18 cellular contexts compared by ENCODE assay signal in the genomic region with DNA sequence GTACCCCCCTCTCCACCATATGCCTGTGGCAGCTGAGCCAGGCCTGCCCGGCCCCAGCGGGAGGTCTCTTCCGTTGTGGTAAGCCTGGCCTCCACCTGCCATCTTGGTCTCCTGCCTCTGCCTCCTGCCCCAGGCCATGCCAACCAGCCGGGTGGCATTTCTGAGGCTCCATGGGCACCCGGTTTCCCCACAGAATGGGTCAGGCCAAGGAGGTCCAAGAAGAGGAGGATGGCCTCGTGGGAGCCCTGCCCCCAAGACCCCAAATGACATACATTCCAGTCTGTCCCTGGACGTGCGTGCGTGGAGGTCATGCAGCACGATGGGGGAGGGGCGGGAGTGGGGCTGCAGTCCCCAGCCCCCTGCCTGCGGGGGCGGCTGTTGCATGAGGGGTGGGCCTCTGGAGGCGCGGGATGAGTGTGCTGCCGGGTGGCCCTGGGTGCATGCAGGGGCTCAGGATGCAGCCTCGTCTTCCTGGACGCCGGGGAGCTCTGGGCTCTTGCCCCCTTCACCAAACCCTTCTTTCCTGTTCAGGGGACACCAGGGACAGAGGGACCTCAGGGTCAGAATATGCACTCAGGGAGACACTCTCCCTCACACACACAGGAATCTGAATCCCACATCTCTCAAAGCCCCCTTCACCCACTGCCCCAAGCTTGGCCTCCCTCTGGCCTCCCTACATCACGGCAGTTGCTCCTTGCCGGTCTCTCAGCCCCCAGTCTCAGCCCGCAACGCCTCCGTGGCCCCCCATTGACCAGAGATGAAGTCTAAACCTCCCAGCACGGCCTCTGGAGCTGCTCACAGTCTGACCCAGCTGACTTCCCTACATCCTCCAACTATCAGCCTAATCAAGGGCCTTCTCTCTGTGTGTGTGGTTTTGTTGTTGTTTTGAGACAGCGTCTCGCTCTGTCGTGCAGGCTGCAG. TPM values are rescaled to one million over a fixed set of nuclear protein-coding genes. Genes with fewer than 3 reads are reported as not detected.
A peak's percentile ranks its signal among the peaks of the same experiment; 100 is the strongest.
DNase-seq lines count a peak whose midpoint lies in the region; ATAC-seq and TF ChIP-seq lines count a peak whose summit lies in the region.
"Had no signal": no experiment of that assay in that cellular context is flagged by ENCODE, and none has a peak within 500 bp of the region (broad histone marks: within the 10 kb centered on the region; RNA-seq: fewer than 3 reads in every experiment).

No MANE protein-coding gene starts in this region.

- in situ Hi-C loops in HAP-1 (cut with MboI; ENCODE audit: low sequenced_read_pairs) = no loop called here

- H3K4me2 ChIP-seq in neural progenitor cell = no peak overlapping the region

- H3F3A ChIP-seq in neural progenitor cell (ENCODE audit: low read depth) = no peaks in the 10 kb centered on the region

- H3K27me3 Mint-ChIP-seq in endodermal cell (ENCODE audit: insufficient read depth) = no peaks in the 10 kb centered on the region
- peaks cover 6% of the 10 kb centered on the region for H3K27me3 Mint-ChIP-seq in neural progenitor cell (ENCODE audit: insufficient read depth, low read depth)
- H3K27me3 Mint-ChIP-seq: B cell; CD4-positive, alpha-beta memory T cell had no signal

- no peak overlapping the region for H3K27ac Mint-ChIP-seq in endodermal cell
- H3K27ac Mint-ChIP-seq in neural progenitor cell = peak overlapping the region; percentile 99
- H3K27ac Mint-ChIP-seq: B cell; CD4-positive, alpha-beta memory T cell; HFFc6 had no signal

- CTCF ChIA-PET in HEK293 (lab: Yijun Ruan, JAX) (interaction anchor here (0.6 to 4.4 kb wide), 9 partner anchors 11 to 142 kb away, joined by 3 to 68 read pairs (median 9); a partner anchor contains a TSS), HEK293T (lab: Yijun Ruan, JAX) (no interaction called here)

- H3K4me1 ChIP-seq in heart right ventricle (peaks cover 0 to 8% (median 0%) of the 10 kb centered on the region in 9 donors), HEK293 (ENCODE audit: control insufficient read depth, insufficient read depth, low read length) (no peaks in the 10 kb centered on the region), endodermal cell (ENCODE audit: control insufficient read depth, insufficient read depth, low read length) (no peaks in the 10 kb centered on the region), neural progenitor cell (no peaks in the 10 kb centered on the region), HAP-1 (no peaks in the 10 kb centered on the region)

- intact Hi-C loops in left cardiac atrium (cut with DNase I) = loop anchor here (5.0 to 10.0 kb wide), 3 partner anchors 50 to 143 kb away; a partner anchor contains a TSS
- intact Hi-C loops in heart right ventricle (cut with DNase I) = loop anchor here in 7 of 10 donors (5.0 to 10.0 kb wide), 7 partner anchors 45 to 213 kb away; a partner anchor contains a TSS

- H3K4me3 Mint-ChIP-seq in endodermal cell = no peak overlapping the region
- peak overlapping the region; percentile 43 for H3K4me3 Mint-ChIP-seq in neural progenitor cell
- H3K4me3 Mint-ChIP-seq: B cell; CD4-positive, alpha-beta memory T cell; HFFc6 had no signal

- H3K27me3 ChIP-seq in heart right ventricle (no peaks in the 10 kb centered on the region), endodermal cell (ENCODE audit: control insufficient read depth, insufficient read depth, low read length, poor library complexity, severe bottlenecking) (no peaks in the 10 kb centered on the region), neural progenitor cell (no peaks in the 10 kb centered on the region), HAP-1 (ENCODE audit: low read depth) (no peaks in the 10 kb centered on the region)

- no peaks in the 10 kb centered on the region for H3K9me3 ChIP-seq in heart right ventricle
- no peaks in the 10 kb centered on the region for H3K9me3 ChIP-seq in HEK293 (ENCODE audit: control insufficient read depth, insufficient read depth, low read depth, low read length)
- H3K9me3 ChIP-seq in endodermal cell (ENCODE audit: control insufficient read depth, low read length) = no peaks in the 10 kb centered on the region
- H3K9me3 ChIP-seq in neural progenitor cell (ENCODE audit: low read depth) = no peaks in the 10 kb centered on the region
- no peaks in the 10 kb centered on the region for H3K9me3 ChIP-seq in HAP-1

- no peak overlapping the region for H2AFZ ChIP-seq in neural progenitor cell (replicated peaks)
- H2AFZ ChIP-seq: GM23248 had no signal

- H3K9me3 Mint-ChIP-seq in endodermal cell = no peaks in the 10 kb centered on the region
- H3K9me3 Mint-ChIP-seq in neural progenitor cell = no peaks in the 10 kb centered on the region
- H3K9me3 Mint-ChIP-seq: CD4-positive, alpha-beta memory T cell; HFFc6 had no signal

- no peak overlapping the region for H3K4me3 ChIP-seq in heart right ventricle
- no peak overlapping the region for H3K4me3 ChIP-seq in HEK293 (ENCODE audit: low read depth, low read length)
- no peak overlapping the region for H3K4me3 ChIP-seq in endodermal cell (ENCODE audit: low read length)
- H3K4me3 ChIP-seq in neural progenitor cell = no peak overlapping the region
- H3K4me3 ChIP-seq in HAP-1 = no peak overlapping the region
- H3K4me3 ChIP-seq: GM12878, GM23248 had no signal

- POLR2A ChIA-PET in HEK293 (lab: Yijun Ruan, JAX) (no interaction called here), HEK293T (lab: Yijun Ruan, JAX) (no interaction called here)

- H3K79me2 ChIP-seq in neural progenitor cell (ENCODE audit: low read depth) = no peaks in the 10 kb centered on the region

- H3K4me1 Mint-ChIP-seq in endodermal cell = no peaks in the 10 kb centered on the region
- H3K4me1 Mint-ChIP-seq in neural progenitor cell = peaks cover 12% of the 10 kb centered on the region
- H3K4me1 Mint-ChIP-seq: B cell; CD4-positive, alpha-beta memory T cell had no signal

- peaks cover 0 to 33% (median 0%) of the 10 kb centered on the region in 9 donors for H3K36me3 ChIP-seq in heart right ventricle
- peaks cover 0 to 54% of the 10 kb centered on the region in 2 experiments; a peak in 2 of 3 replicates for H3K36me3 ChIP-seq in HEK293 (ENCODE audit: control insufficient read depth in 2 of 2, insufficient read depth in 1 of 2, low read length in 2 of 2)
- no peaks in the 10 kb centered on the region for H3K36me3 ChIP-seq in endodermal cell (ENCODE audit: control insufficient read depth, insufficient read depth, low read length)
- no peaks in the 10 kb centered on the region for H3K36me3 ChIP-seq in neural progenitor cell
- H3K36me3 ChIP-seq in HAP-1 (replicated peaks) = no peaks in the 10 kb centered on the region

- DNase-seq in left cardiac atrium (peak; percentile 7), heart right ventricle (no peak), endodermal cell (peak; percentile 49), neural progenitor cell (ENCODE audit: low spot score) (no peak), HEK293T (ENCODE audit: extremely low spot score) (no peak), AG08395 (ENCODE audit: low spot score) (no peak), HAP-1 (ENCODE audit: low spot score in 2 of 2) (no peak)
- DNase-seq: ACHN; CD4-positive, alpha-beta memory T cell; DMS79; GM23248; H7; HFFc6 had no signal

- 87 to 88% methylated on average over 28 of the region's 28 CpGs for WGBS in heart right ventricle, 2 donors
- 88 to 93% methylated on average over 18 to 28 of the region's 28 CpGs for WGBS in endodermal cell (ENCODE audit: insufficient coverage in 1 of 2, insufficient read length in 1 of 2), 2 experiments

- H3K27ac ChIP-seq in heart right ventricle (no peak overlapping the region), HEK293 (ENCODE audit: extremely low read depth, low read depth, low read length) (no peak overlapping the region), endodermal cell (ENCODE audit: low read depth, low read length) (no peak overlapping the region), neural progenitor cell (no peak overlapping the region)
- H3K27ac ChIP-seq: C4-2B, GM23248 had no signal

- H4K20me1 ChIP-seq in neural progenitor cell (ENCODE audit: low read depth) = no peaks in the 10 kb centered on the region

- H3K9ac ChIP-seq in endodermal cell (ENCODE audit: extremely low read depth, low read length, poor library complexity, severe bottlenecking) (no peak overlapping the region), neural progenitor cell (no peak overlapping the region)
- H3K9ac ChIP-seq: GM23248 had no signal

- H3K36me3 Mint-ChIP-seq in endodermal cell (ENCODE audit: low read depth) (no peaks in the 10 kb centered on the region), neural progenitor cell (no peaks in the 10 kb centered on the region)

- ATAC-seq in left cardiac atrium (no peak), heart right ventricle (no peak)
- ATAC-seq: GM12878 had no signal

- TF ChIP-seq CTCF in heart right ventricle (IDR thresholded peaks at IDR 0.05) = no peak
- TF ChIP-seq CTCF in HEK293 (tag by site-specific recombination; IDR thresholded peaks at IDR 0.05) = no peak
- TF ChIP-seq CTCF in endodermal cell (conservative IDR thresholded peaks at IDR 0.05) = no peak
- TF ChIP-seq CTCF in neural progenitor cell (IDR thresholded peaks at IDR 0.05) = no peak

TF ChIP-seq in HEK293T, 16 proteins besides CTCF, POLR2A, EP300 and RAD21 (continues in another document):
- TF ChIP-seq FOXK2 (IDR thresholded peaks at IDR 0.05) (no peak), NFRKB (IDR thresholded peaks at IDR 0.05) (no peak), L3MBTL2 (conservative IDR thresholded peaks at IDR 0.05) (no peak), TARDBP (IDR thresholded peaks at IDR 0.05) (no peak)

RNA-seq across cellular contexts. Expression of a gene that starts 16.0 kb away (rescaled TPM):
- total RNA-seq in left cardiac atrium = 10 to 100 TPM; 16.3 to 24.4 TPM
- 10 to 100 TPM; 14.6 to 30.9 (median 23.1) TPM for total RNA-seq in heart right ventricle
- 10 to 100 TPM in 1 of 2 donors, 1 to 10 TPM in 1; 7.3 to 20.0 TPM for polyA plus RNA-seq in heart right ventricle
- 10 to 100 TPM; 74.5 to 75.9 TPM for total RNA-seq in endodermal cell
- 72.1 TPM for polyA plus RNA-seq in endodermal cell (2013, experiment 1 of 2)
- 66.8 TPM for polyA plus RNA-seq in endodermal cell (2013, experiment 2 of 2)
- total RNA-seq in neural progenitor cell (ENCODE audit: low replicate concordance) = 55.7 and 72.4 TPM in 2 replicates

RNA-seq across cellular contexts. Expression of a gene that starts 30.8 kb away (rescaled TPM):
- 1 to 10 TPM; 4.1 to 5.1 TPM for total RNA-seq in left cardiac atrium
- total RNA-seq in heart right ventricle = 1 to 10 TPM; 1.8 to 5.7 (median 3.7) TPM
- polyA plus RNA-seq in heart right ventricle = 1 to 10 TPM; 2.6 to 2.8 TPM
- total RNA-seq in endodermal cell = 1 to 10 TPM; 3.8 to 6.3 TPM
- polyA plus RNA-seq in endodermal cell (2013, experiment 1 of 2) = 5.4 TPM
- polyA plus RNA-seq in endodermal cell (2013, experiment 2 of 2) = 5.2 TPM
- total RNA-seq in neural progenitor cell (ENCODE audit: low replicate concordance) = 2.9 and 6.4 TPM in 2 replicates

RNA-seq across cellular contexts. Expression of a gene that starts 54.2 kb away (rescaled TPM):
- total RNA-seq in left cardiac atrium (1 to 10 TPM in 1 of 2 donors, under 1 TPM in 1; 0.62 to 3.5 TPM), heart right ventricle (1 to 10 TPM in 4 of 10 donors, under 1 TPM in 6; 0.27 to 2.6 (median 0.49) TPM), endodermal cell (not detected), neural progenitor cell (ENCODE audit: low replicate concordance) (not detected in 2 replicates)
- under 1 TPM; 0.37 to 0.99 TPM for polyA plus RNA-seq in heart right ventricle
- not detected for polyA plus RNA-seq in endodermal cell (2013, experiment 1 of 2)
- polyA plus RNA-seq in endodermal cell (2013, experiment 2 of 2) = not detected
- total RNA-seq: CD4-positive, alpha-beta memory T cell; G401; GM23248 had no signal
- polyA plus RNA-seq: CD4-positive, alpha-beta memory T cell; GM23248 had no signal

Comparison
In these comparisons a context has a peak if more than half of its experiments do, and no peak if none do; other contexts are left out.
1. DNase-seq: peak in left cardiac atrium (single experiment) and endodermal cell (single experiment); none in heart right ventricle (0 of 2), neural progenitor cell (single experiment), HEK293T (single experiment), AG08395 (single experiment) and HAP-1 (0 of 2).